1 cellular context compared by ENCODE assay signal in the genomic region with DNA sequence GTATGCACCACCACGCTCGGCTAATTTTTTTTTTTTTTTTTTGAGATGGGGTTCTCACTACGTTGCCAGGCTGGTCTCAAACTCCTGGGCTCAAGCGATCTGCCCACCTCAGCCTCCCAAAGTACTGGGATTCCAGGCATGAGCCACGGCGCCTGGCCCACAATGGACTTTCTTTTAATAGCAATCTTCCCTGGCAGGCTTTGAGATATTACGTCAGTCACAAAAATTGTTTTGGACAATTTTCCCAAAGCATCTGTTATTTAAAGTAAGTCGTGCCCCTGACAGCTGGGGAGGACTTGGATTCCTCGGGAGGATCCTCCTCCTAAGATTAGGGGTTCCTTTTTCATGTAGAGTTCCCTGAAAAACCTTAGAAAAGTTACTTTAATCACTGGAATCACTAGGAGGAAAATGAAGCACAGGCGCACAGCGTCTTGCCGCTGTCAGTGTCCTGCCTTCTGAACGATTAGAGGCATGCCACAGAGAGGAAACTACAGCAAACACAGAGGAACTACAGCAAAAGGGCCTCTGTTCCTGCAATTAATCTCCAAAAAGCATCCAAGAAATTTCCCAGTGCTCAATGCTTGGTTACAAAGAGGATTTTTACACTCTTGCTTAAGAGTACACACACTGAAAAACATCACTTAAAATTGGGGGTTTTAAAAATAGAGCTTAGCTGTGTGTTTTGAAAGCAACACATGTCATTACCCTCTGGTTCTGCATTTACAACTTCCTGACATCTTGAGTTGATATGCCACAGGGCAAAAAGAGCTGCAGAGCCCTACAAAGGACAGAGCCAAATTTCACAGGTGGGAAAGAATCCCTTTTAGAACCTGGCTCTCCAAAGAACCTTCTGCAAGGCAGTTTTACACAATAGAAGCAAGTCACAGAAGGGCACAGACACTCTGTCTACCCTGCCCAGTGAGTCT.
TF ChIP-seq lines count a peak whose summit lies in the region.

No MANE protein-coding gene starts in this region.

TF ChIP-seq in SK-N-SH treated with all-trans-retinoic acid at 6 μM for 48 hours, 23 proteins besides CTCF, POLR2A, EP300 and RAD21 (continued from another document):
- TF ChIP-seq, protein P1, sequence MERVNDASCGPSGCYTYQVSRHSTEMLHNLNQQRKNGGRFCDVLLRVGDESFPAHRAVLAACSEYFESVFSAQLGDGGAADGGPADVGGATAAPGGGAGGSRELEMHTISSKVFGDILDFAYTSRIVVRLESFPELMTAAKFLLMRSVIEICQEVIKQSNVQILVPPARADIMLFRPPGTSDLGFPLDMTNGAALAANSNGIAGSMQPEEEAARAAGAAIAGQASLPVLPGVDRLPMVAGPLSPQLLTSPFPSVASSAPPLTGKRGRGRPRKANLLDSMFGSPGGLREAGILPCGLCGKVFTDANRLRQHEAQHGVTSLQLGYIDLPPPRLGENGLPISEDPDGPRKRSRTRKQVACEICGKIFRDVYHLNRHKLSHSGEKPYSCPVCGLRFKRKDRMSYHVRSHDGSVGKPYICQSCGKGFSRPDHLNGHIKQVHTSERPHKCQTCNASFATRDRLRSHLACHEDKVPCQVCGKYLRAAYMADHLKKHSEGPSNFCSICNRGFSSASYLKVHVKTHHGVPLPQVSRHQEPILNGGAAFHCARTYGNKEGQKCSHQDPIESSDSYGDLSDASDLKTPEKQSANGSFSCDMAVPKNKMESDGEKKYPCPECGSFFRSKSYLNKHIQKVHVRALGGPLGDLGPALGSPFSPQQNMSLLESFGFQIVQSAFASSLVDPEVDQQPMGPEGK (CRISPR knock-in tag; IDR thresholded peaks at IDR 0.05; ENCODE audit: borderline replicate concordance) = no peak
- no peak for TF ChIP-seq TOX (CRISPR knock-in tag; IDR thresholded peaks at IDR 0.05; ENCODE audit: borderline replicate concordance)
- no peak for TF ChIP-seq ZNF8 (CRISPR knock-in tag; IDR thresholded peaks at IDR 0.05)
TF ChIP-seq in SK-N-SH treated with all-trans-retinoic acid at 6 μM for 48 hours: peak in this region for 0.
